In the genomic region with DNA sequence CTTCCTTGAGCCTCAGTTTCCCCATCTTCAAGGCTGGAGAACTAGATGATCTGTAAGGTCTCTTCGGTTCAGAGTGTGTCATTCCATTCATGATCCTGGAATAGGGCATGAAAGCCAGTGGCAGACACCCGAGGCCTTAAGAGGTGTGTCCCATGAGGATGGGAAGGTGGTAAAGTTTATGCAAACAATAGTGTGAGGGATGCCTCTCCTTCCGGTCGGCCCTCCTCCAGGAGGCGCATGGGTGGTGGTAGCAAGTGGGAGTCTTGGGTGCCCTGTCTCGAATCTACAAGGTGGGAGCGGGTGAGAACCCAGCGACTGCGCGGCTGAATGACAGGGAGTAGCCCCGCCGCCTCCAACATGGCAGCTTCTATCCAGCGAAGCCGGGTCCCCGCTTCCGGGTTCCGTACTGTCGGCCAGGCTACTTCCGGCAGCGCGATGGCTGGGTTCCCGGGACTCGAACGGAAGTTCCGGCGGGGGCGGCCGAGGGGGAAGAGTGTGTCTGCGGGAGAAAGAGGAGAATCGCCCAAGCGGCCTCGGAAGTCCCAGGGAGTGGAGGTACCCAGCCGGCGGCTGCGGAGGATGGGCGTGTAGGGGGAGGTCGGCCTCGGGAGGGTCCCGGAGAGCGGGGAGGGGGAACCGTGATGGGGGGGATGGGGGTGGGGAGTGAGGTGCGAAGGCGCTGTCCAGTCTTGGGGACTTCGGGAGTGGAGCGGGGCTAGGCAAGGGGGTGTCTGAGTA, we compare ENCODE assay signal across 1 cellular context.
A peak's percentile ranks its signal among the peaks of the same experiment; 100 is the strongest.
TF ChIP-seq lines count a peak whose summit lies in the region.

A gene (plus strand): TSS at position 450 of the 738 bp plus-strand sequence. CDS start 1,538 bp downstream, outside the sequence.

TF ChIP-seq in HepG2, 621 proteins besides CTCF, POLR2A, EP300 and RAD21 (continued from another document and continues in another):
- TF ChIP-seq KLF16 (CRISPR knock-in tag; IDR thresholded peaks at IDR 0.05) = peak in 1 of 2 experiments; percentile 64; a peak in 2 of 4 replicates
- no peak for TF ChIP-seq JDP2 (CRISPR knock-in tag; IDR thresholded peaks at IDR 0.05; ENCODE audit: borderline replicate concordance)
- no peak for TF ChIP-seq ZNF879 (CRISPR knock-in tag; IDR thresholded peaks at IDR 0.05)
- TF ChIP-seq ZFP36L1 (CRISPR knock-in tag; IDR thresholded peaks at IDR 0.05) = no peak
- no peak for TF ChIP-seq MTF1 (CRISPR knock-in tag; IDR thresholded peaks at IDR 0.05)
- TF ChIP-seq ZNF460 (CRISPR knock-in tag; IDR thresholded peaks at IDR 0.05; ENCODE audit: borderline replicate concordance) = no peak
- TF ChIP-seq, protein P1, sequence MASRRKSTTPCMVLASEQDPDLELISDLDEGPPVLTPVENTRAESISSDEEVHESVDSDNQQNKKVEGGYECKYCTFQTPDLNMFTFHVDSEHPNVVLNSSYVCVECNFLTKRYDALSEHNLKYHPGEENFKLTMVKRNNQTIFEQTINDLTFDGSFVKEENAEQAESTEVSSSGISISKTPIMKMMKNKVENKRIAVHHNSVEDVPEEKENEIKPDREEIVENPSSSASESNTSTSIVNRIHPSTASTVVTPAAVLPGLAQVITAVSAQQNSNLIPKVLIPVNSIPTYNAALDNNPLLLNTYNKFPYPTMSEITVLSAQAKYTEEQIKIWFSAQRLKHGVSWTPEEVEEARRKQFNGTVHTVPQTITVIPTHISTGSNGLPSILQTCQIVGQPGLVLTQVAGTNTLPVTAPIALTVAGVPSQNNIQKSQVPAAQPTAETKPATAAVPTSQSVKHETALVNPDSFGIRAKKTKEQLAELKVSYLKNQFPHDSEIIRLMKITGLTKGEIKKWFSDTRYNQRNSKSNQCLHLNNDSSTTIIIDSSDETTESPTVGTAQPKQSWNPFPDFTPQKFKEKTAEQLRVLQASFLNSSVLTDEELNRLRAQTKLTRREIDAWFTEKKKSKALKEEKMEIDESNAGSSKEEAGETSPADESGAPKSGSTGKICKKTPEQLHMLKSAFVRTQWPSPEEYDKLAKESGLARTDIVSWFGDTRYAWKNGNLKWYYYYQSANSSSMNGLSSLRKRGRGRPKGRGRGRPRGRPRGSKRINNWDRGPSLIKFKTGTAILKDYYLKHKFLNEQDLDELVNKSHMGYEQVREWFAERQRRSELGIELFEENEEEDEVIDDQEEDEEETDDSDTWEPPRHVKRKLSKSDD (CRISPR knock-in tag; IDR thresholded peaks at IDR 0.05; ENCODE audit: low read depth) = no peak
- TF ChIP-seq SMAD3 (CRISPR knock-in tag; IDR thresholded peaks at IDR 0.05) = 0 out of 2 replicates have a peak, but pooled peaks have one; percentile 15
- TF ChIP-seq SOX5 (CRISPR knock-in tag; IDR thresholded peaks at IDR 0.05; ENCODE audit: borderline replicate concordance) = peak; percentile 53; the same call in 1 of the 2 replicates
- TF ChIP-seq NPAS2 (CRISPR knock-in tag; IDR thresholded peaks at IDR 0.05; ENCODE audit: borderline replicate concordance) = no peak
- TF ChIP-seq FIP1L1 (IDR thresholded peaks at IDR 0.05; ENCODE audit: borderline replicate concordance, insufficient read depth, low read depth, low read length) = peak; percentile 38; the same call in 1 of the 2 replicates
- TF ChIP-seq, protein P2, sequence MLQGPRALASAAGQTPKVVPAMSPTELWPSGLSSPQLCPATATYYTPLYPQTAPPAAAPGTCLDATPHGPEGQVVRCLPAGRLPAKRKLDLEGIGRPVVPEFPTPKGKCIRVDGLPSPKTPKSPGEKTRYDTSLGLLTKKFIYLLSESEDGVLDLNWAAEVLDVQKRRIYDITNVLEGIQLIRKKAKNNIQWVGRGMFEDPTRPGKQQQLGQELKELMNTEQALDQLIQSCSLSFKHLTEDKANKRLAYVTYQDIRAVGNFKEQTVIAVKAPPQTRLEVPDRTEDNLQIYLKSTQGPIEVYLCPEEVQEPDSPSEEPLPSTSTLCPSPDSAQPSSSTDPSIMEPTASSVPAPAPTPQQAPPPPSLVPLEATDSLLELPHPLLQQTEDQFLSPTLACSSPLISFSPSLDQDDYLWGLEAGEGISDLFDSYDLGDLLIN (CRISPR knock-in tag; IDR thresholded peaks at IDR 0.05; ENCODE audit: borderline replicate concordance) = no peak
- TF ChIP-seq MED8 (CRISPR knock-in tag; IDR thresholded peaks at IDR 0.05; ENCODE audit: insufficient replicate concordance) = no peak
- no peak for TF ChIP-seq SRSF4 (IDR thresholded peaks at IDR 0.05; ENCODE audit: low read depth, low read length, poor library complexity, severe bottlenecking)
- TF ChIP-seq TRIM24 (CRISPR knock-in tag; IDR thresholded peaks at IDR 0.05) = no peak
- TF ChIP-seq ZNF350 (CRISPR knock-in tag; IDR thresholded peaks at IDR 0.05; ENCODE audit: borderline replicate concordance, low read depth) = 0 out of 2 replicates have a peak, but pooled peaks have one; percentile 20
- TF ChIP-seq MED1 (CRISPR knock-in tag; IDR thresholded peaks at IDR 0.05) = peak; percentile 49; the same call in 1 of the 2 replicates
- TF ChIP-seq TEAD2 (CRISPR knock-in tag; IDR thresholded peaks at IDR 0.05) = no peak
- no peak for TF ChIP-seq ETV6 (CRISPR knock-in tag; conservative IDR thresholded peaks at IDR 0.05)
- TF ChIP-seq HOXD1 (CRISPR knock-in tag; IDR thresholded peaks at IDR 0.05) = no peak
- no peak for TF ChIP-seq ZNF703 (CRISPR knock-in tag; IDR thresholded peaks at IDR 0.05; ENCODE audit: borderline replicate concordance)
- 0 out of 2 replicates have a peak, but pooled peaks have one; percentile 14 for TF ChIP-seq ZNF605 (CRISPR knock-in tag; IDR thresholded peaks at IDR 0.05)
- no peak for TF ChIP-seq TCF7L2 (IDR thresholded peaks at IDR 0.05; ENCODE audit: low read depth, low read length)
- peak; percentile 51; the same call in 1 of the 2 replicates for TF ChIP-seq ZFX (CRISPR knock-in tag; IDR thresholded peaks at IDR 0.05; ENCODE audit: low read depth)
- TF ChIP-seq, protein P3, sequence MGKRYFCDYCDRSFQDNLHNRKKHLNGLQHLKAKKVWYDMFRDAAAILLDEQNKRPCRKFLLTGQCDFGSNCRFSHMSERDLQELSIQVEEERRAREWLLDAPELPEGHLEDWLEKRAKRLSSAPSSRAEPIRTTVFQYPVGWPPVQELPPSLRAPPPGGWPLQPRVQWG (CRISPR knock-in tag; IDR thresholded peaks at IDR 0.05; ENCODE audit: borderline replicate concordance, low read depth) = no peak
- 0 out of 2 replicates have a peak, but pooled peaks have one; percentile 14 for TF ChIP-seq SP5 (CRISPR knock-in tag; IDR thresholded peaks at IDR 0.05; ENCODE audit: borderline replicate concordance, low read depth)
- TF ChIP-seq, protein P4, sequence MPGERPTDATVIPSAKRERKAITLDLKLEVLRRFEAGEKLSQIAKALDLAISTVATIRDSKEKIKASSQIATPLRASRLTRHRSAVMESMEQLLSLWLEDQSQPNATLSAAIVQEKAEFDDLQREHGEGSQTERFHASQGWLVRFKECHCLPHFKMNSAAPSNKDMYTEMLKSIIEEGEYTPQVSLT (CRISPR knock-in tag; IDR thresholded peaks at IDR 0.05; ENCODE audit: borderline replicate concordance, low read depth) = no peak
- TF ChIP-seq NFKBIZ (CRISPR knock-in tag; IDR thresholded peaks at IDR 0.05) = 0 out of 2 replicates have a peak, but pooled peaks have one; percentile 24
- TF ChIP-seq ZNF382 (CRISPR knock-in tag; IDR thresholded peaks at IDR 0.05; ENCODE audit: borderline replicate concordance) = no peak
- TF ChIP-seq REL (CRISPR knock-in tag; conservative IDR thresholded peaks at IDR 0.05) = no peak
- no peak for TF ChIP-seq ZEB1 (IDR thresholded peaks at IDR 0.05; ENCODE audit: insufficient replicate concordance, low read depth)
- TF ChIP-seq NCOA5 (CRISPR knock-in tag; IDR thresholded peaks at IDR 0.05) = no peak
- peak; percentile 53; the same call in 1 of the 2 replicates for TF ChIP-seq TBX2 (CRISPR knock-in tag; IDR thresholded peaks at IDR 0.05; ENCODE audit: borderline replicate concordance)
- no peak for TF ChIP-seq ZNF180 (CRISPR knock-in tag; IDR thresholded peaks at IDR 0.05; ENCODE audit: borderline replicate concordance, low read depth)
- peak; percentile 49; the same call in 1 of the 2 replicates for TF ChIP-seq SPEN (CRISPR knock-in tag; IDR thresholded peaks at IDR 0.05; ENCODE audit: low read depth)
- TF ChIP-seq SRSF1 (optimal IDR thresholded peaks at IDR 0.05; ENCODE audit: low read depth, low read length) = no peak
- no peak for TF ChIP-seq TBX3 (IDR thresholded peaks at IDR 0.05; ENCODE audit: borderline replicate concordance)
- no peak for TF ChIP-seq FOSL1 (CRISPR knock-in tag; IDR thresholded peaks at IDR 0.05; ENCODE audit: borderline replicate concordance)
- TF ChIP-seq ZBTB38 (CRISPR knock-in tag; IDR thresholded peaks at IDR 0.05) = no peak
- 0 out of 2 replicates have a peak, but pooled peaks have one; percentile 26 for TF ChIP-seq ZBTB20 (CRISPR knock-in tag; IDR thresholded peaks at IDR 0.05; ENCODE audit: borderline replicate concordance, low read depth)
- TF ChIP-seq, protein P5, sequence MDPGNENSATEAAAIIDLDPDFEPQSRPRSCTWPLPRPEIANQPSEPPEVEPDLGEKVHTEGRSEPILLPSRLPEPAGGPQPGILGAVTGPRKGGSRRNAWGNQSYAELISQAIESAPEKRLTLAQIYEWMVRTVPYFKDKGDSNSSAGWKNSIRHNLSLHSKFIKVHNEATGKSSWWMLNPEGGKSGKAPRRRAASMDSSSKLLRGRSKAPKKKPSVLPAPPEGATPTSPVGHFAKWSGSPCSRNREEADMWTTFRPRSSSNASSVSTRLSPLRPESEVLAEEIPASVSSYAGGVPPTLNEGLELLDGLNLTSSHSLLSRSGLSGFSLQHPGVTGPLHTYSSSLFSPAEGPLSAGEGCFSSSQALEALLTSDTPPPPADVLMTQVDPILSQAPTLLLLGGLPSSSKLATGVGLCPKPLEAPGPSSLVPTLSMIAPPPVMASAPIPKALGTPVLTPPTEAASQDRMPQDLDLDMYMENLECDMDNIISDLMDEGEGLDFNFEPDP (CRISPR knock-in tag; conservative IDR thresholded peaks at IDR 0.05) = no peak
- TF ChIP-seq NR1H2 (CRISPR knock-in tag; IDR thresholded peaks at IDR 0.05; ENCODE audit: borderline replicate concordance, low read depth) = no peak
- no peak for TF ChIP-seq ZNF207 (IDR thresholded peaks at IDR 0.05; ENCODE audit: borderline replicate concordance)
- no peak for TF ChIP-seq RFX3 (CRISPR knock-in tag; IDR thresholded peaks at IDR 0.05)
- TF ChIP-seq, protein P6, sequence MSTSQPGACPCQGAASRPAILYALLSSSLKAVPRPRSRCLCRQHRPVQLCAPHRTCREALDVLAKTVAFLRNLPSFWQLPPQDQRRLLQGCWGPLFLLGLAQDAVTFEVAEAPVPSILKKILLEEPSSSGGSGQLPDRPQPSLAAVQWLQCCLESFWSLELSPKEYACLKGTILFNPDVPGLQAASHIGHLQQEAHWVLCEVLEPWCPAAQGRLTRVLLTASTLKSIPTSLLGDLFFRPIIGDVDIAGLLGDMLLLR (CRISPR knock-in tag; IDR thresholded peaks at IDR 0.05) = no peak
- peak; percentile 70 for TF ChIP-seq ZSCAN31 (CRISPR knock-in tag; IDR thresholded peaks at IDR 0.05; ENCODE audit: low read depth)
- TF ChIP-seq ZNF788 (CRISPR knock-in tag; IDR thresholded peaks at IDR 0.05; ENCODE audit: borderline replicate concordance) = peak; percentile 44; the same call in 1 of the 2 replicates
- TF ChIP-seq, protein P7, sequence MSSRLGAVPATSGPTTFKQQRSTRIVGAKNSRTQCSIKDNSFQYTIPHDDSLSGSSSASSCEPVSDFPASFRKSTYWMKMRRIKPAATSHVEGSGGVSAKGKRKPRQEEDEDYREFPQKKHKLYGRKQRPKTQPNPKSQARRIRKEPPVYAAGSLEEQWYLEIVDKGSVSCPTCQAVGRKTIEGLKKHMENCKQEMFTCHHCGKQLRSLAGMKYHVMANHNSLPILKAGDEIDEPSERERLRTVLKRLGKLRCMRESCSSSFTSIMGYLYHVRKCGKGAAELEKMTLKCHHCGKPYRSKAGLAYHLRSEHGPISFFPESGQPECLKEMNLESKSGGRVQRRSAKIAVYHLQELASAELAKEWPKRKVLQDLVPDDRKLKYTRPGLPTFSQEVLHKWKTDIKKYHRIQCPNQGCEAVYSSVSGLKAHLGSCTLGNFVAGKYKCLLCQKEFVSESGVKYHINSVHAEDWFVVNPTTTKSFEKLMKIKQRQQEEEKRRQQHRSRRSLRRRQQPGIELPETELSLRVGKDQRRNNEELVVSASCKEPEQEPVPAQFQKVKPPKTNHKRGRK (CRISPR knock-in tag; IDR thresholded peaks at IDR 0.05) = no peak
- no peak for TF ChIP-seq ZNF775 (CRISPR knock-in tag; IDR thresholded peaks at IDR 0.05; ENCODE audit: borderline replicate concordance)
- TF ChIP-seq, protein P8, sequence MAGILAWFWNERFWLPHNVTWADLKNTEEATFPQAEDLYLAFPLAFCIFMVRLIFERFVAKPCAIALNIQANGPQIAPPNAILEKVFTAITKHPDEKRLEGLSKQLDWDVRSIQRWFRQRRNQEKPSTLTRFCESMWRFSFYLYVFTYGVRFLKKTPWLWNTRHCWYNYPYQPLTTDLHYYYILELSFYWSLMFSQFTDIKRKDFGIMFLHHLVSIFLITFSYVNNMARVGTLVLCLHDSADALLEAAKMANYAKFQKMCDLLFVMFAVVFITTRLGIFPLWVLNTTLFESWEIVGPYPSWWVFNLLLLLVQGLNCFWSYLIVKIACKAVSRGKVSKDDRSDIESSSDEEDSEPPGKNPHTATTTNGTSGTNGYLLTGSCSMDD (CRISPR knock-in tag; IDR thresholded peaks at IDR 0.05) = no peak
- no peak for TF ChIP-seq ZNF20 (CRISPR knock-in tag; IDR thresholded peaks at IDR 0.05)
- no peak for TF ChIP-seq SRY (CRISPR knock-in tag; IDR thresholded peaks at IDR 0.05)
- TF ChIP-seq ZNF501 (CRISPR knock-in tag; IDR thresholded peaks at IDR 0.05) = peak; percentile 7; the same call in 1 of the 2 replicates
- TF ChIP-seq MTF2 (CRISPR knock-in tag; IDR thresholded peaks at IDR 0.05; ENCODE audit: borderline replicate concordance) = no peak
- no peak for TF ChIP-seq JARID2 (CRISPR knock-in tag; IDR thresholded peaks at IDR 0.05; ENCODE audit: insufficient replicate concordance)
- TF ChIP-seq SNRNP70 (IDR thresholded peaks at IDR 0.05; ENCODE audit: low read depth, low read length) = no peak
- no peak for TF ChIP-seq ZFP82 (CRISPR knock-in tag; IDR thresholded peaks at IDR 0.05; ENCODE audit: borderline replicate concordance)
- TF ChIP-seq, protein P9, sequence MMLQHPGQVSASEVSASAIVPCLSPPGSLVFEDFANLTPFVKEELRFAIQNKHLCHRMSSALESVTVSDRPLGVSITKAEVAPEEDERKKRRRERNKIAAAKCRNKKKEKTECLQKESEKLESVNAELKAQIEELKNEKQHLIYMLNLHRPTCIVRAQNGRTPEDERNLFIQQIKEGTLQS (CRISPR knock-in tag; IDR thresholded peaks at IDR 0.05) = no peak
- TF ChIP-seq TCF12 (IDR thresholded peaks at IDR 0.05) = no peak
- no peak for TF ChIP-seq TCF12 (CRISPR knock-in tag; IDR thresholded peaks at IDR 0.05)
- TF ChIP-seq, protein P10, sequence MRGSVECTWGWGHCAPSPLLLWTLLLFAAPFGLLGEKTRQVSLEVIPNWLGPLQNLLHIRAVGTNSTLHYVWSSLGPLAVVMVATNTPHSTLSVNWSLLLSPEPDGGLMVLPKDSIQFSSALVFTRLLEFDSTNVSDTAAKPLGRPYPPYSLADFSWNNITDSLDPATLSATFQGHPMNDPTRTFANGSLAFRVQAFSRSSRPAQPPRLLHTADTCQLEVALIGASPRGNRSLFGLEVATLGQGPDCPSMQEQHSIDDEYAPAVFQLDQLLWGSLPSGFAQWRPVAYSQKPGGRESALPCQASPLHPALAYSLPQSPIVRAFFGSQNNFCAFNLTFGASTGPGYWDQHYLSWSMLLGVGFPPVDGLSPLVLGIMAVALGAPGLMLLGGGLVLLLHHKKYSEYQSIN (CRISPR knock-in tag; IDR thresholded peaks at IDR 0.05; ENCODE audit: borderline replicate concordance) = no peak
